ENCODE assay signal across 10 cellular contexts in genomic region chr10:182441-183201, GRCh38. TPM values are rescaled to one million over a fixed set of nuclear protein-coding genes. Genes with fewer than 3 reads are reported as not detected.
DNase-seq lines count a peak whose midpoint lies in the region; ATAC-seq and TF ChIP-seq lines count a peak whose summit lies in the region.
"Had no signal": no experiment of that assay in that cellular context is flagged by ENCODE, and none has a peak within 500 bp of the region (broad histone marks: within the 10 kb centered on the region; RNA-seq: fewer than 3 reads in every experiment).

No MANE protein-coding gene starts in this region.

- TF ChIP-seq EP300 in upper lobe of left lung (IDR thresholded peaks at IDR 0.05): peak in 2 of 4 donors; percentile 25 to 42

- peak overlapping the region in 2 of 4 donors; percentile 27 to 36 for H3K27ac ChIP-seq in upper lobe of left lung
- H3K27ac ChIP-seq: cardiac muscle cell, prostate gland had no signal

- peak; percentile 81 for ATAC-seq in GM18861 (IDR thresholded peaks at IDR 0.05; ENCODE audit: unreplicated experiment)
- peak; percentile 92 for ATAC-seq in activated CD8-positive, alpha-beta T cell treated with anti-CD3 and anti-CD28 coated beads for 36 hours
- no peak for ATAC-seq in HG03457 (IDR thresholded peaks at IDR 0.05; ENCODE audit: unreplicated experiment)
- no peak for ATAC-seq in GM18519 (IDR thresholded peaks at IDR 0.05; ENCODE audit: low FRiP score, unreplicated experiment)
- no peak for ATAC-seq in HG03095 (IDR thresholded peaks at IDR 0.05; ENCODE audit: unreplicated experiment)
- no peak for ATAC-seq in upper lobe of left lung (ENCODE audit: low FRiP score in 2 of 2)

- CTCF ChIA-PET in activated CD8-positive, alpha-beta T cell treated with anti-CD3 and anti-CD28 coated beads for 36 hours (lab: Charles Lee): interaction anchor here (0.8 kb wide), 1 partner anchor 26 kb away, joined by 3 read pairs; no protein-coding TSS in a partner anchor

- H3K27me3 Mint-ChIP-seq in activated CD8-positive, alpha-beta T cell treated with anti-CD3 and anti-CD28 coated beads for 36 hours: no peaks in the 10 kb centered on the region

- peaks cover 10% of the 10 kb centered on the region for H3K9me3 Mint-ChIP-seq in activated CD8-positive, alpha-beta T cell treated with anti-CD3 and anti-CD28 coated beads for 36 hours

- no peak overlapping the region for H3K4me3 Mint-ChIP-seq in activated CD8-positive, alpha-beta T cell treated with anti-CD3 and anti-CD28 coated beads for 36 hours

- no peak for TF ChIP-seq CTCF in activated CD8-positive, alpha-beta T cell treated with anti-CD3 and anti-CD28 coated beads for 36 hours (IDR thresholded peaks at IDR 0.05)
- TF ChIP-seq CTCF in fibroblast of pulmonary artery (IDR thresholded peaks at IDR 0.05; ENCODE audit: low read length, missing control alignments): no peak
- TF ChIP-seq CTCF in upper lobe of left lung (IDR thresholded peaks at IDR 0.05): no peak

- POLR2A ChIA-PET in activated CD8-positive, alpha-beta T cell treated with anti-CD3 and anti-CD28 coated beads for 36 hours (lab: Charles Lee): no interaction called here

- no peaks in the 10 kb centered on the region for H3K27me3 ChIP-seq in upper lobe of left lung
- H3K27me3 ChIP-seq: cardiac muscle cell had no signal

- H3K9me3 ChIP-seq in upper lobe of left lung: peaks cover 0 to 7% (median 4%) of the 10 kb centered on the region in 4 donors
- H3K9me3 ChIP-seq: prostate gland had no signal

- H3K36me3 ChIP-seq in upper lobe of left lung: peaks cover 0 to 17% (median 9%) of the 10 kb centered on the region in 4 donors
- H3K36me3 ChIP-seq: prostate gland had no signal

- no peak for TF ChIP-seq POLR2A in upper lobe of left lung (IDR thresholded peaks at IDR 0.05)

- DNase-seq in Daoy (ENCODE audit: low read depth): peak; percentile 5
- peak; percentile 34 for DNase-seq in activated CD8-positive, alpha-beta T cell treated with anti-CD3 and anti-CD28 coated beads for 36 hours
- peak; percentile 52 for DNase-seq in fibroblast of pulmonary artery (ENCODE audit: low read depth)
- no peak for DNase-seq in upper lobe of left lung

- peak overlapping the region; percentile 82 for H3K27ac Mint-ChIP-seq in activated CD8-positive, alpha-beta T cell treated with anti-CD3 and anti-CD28 coated beads for 36 hours

- H3K4me1 ChIP-seq in upper lobe of left lung: peaks cover 0 to 9% (median 4%) of the 10 kb centered on the region in 4 donors
- H3K4me1 ChIP-seq: prostate gland had no signal

- 70 to 71% methylated on average over 6 of the region's 6 CpGs for WGBS in upper lobe of left lung, 2 donors

- H3K4me1 Mint-ChIP-seq in activated CD8-positive, alpha-beta T cell treated with anti-CD3 and anti-CD28 coated beads for 36 hours (ENCODE audit: low read depth): peaks cover 23% of the 10 kb centered on the region

- intact Hi-C loops in activated CD8-positive, alpha-beta T cell treated with anti-CD3 and anti-CD28 coated beads for 36 hours (cut with micrococcal nuclease): no loop called here

- H3K4me3 ChIP-seq in fibroblast of pulmonary artery (replicated peaks; ENCODE audit: low read depth, low read length): no peak overlapping the region
- no peak overlapping the region for H3K4me3 ChIP-seq in upper lobe of left lung
- H3K4me3 ChIP-seq: cardiac muscle cell, prostate gland had no signal

- H3K36me3 Mint-ChIP-seq in activated CD8-positive, alpha-beta T cell treated with anti-CD3 and anti-CD28 coated beads for 36 hours (ENCODE audit: low read depth): peaks cover 30% of the 10 kb centered on the region

RNA-seq across cellular contexts. Expression of gene ZMYND11, which starts 47.4 kb away (rescaled TPM):
- 37.4 and 38.5 TPM in 2 replicates for total RNA-seq in Daoy (2014; rRNA removed; shearing (Covaris generic))
- 10 to 100 TPM; 14.9 to 16.8 TPM for total RNA-seq in activated CD8-positive, alpha-beta T cell treated with anti-CD3 and anti-CD28 coated beads for 36 hours
- total RNA-seq in upper lobe of left lung: 10 to 100 TPM; 46.1 to 76.5 (median 63.4) TPM

Comparison
In these comparisons a context has a peak if more than half of its experiments do, and no peak if none do; other contexts are left out.
1. DNase-seq: peak in Daoy (single experiment), activated CD8-positive, alpha-beta T cell treated with anti-CD3 and anti-CD28 coated beads for 36 hours (single experiment) and fibroblast of pulmonary artery (single experiment); none in upper lobe of left lung (0 of 2).
2. ATAC-seq: peak in GM18861 (single experiment) and activated CD8-positive, alpha-beta T cell treated with anti-CD3 and anti-CD28 coated beads for 36 hours (single experiment); none in HG03457 (single experiment), GM18519 (single experiment), HG03095 (single experiment) and upper lobe of left lung (0 of 2).